In the genomic region with DNA sequence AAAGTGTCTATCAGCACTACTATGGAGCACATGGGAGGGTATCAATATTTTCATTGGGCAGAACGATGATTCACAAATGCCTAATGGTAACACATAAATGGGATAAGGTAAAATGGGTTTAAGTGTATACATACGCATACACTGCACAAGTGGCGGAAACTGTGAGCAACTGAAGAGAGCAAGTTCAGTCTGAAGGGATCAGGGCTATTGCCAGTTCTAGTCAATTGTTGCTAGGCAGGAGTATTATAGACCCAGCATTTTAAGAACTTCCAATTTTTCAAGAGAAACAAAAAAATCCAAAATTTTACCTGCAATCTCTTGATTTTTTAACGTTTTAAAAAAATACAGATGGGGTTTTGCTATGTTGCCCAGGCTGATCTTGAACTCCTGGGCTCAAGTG, we compare ENCODE assay signal across 28 cellular contexts.
"Had no signal": no experiment of that assay in that cellular context is flagged by ENCODE, and none has a peak within 500 bp of the region (broad histone marks: within the 10 kb centered on the region; RNA-seq: fewer than 3 reads in every experiment).

No MANE protein-coding gene starts in this region.

- H3K27ac ChIP-seq: ascending aorta, KMS-11 had no signal

- H3K9me3 Mint-ChIP-seq: activated naive CD4-positive, alpha-beta T cell treated with anti-CD3 and anti-CD28 coated beads, Interleukin-2, amount 10 ng/mL, durations not matched to agents 7 days and 5 days; activated naive CD8-positive, alpha-beta T cell treated with anti-CD3 and anti-CD28 coated beads, Interleukin-2, amount 10 ng/mL, durations not matched to agents 7 days and 5 days; activated T-helper 2 cell treated with anti-CD3 and anti-CD28 coated beads, Interferon-gamma antibody, Interleukin-2, Interleukin-4, amounts not matched to agents 10 μg/mL and 5 μg/mL and 100 μg/mL, durations not matched to agents 14 hours and 24 hours and 36 hours; T-cell had no signal

- H3K4me3 Mint-ChIP-seq: activated CD8-positive, alpha-beta memory T cell treated with anti-CD3 and anti-CD28 coated beads, Interleukin-2, amount 10 ng/mL, durations not matched to agents 7 days and 5 days; activated naive CD4-positive, alpha-beta T cell treated with anti-CD3 and anti-CD28 coated beads, Interleukin-2, amount 10 ng/mL, durations not matched to agents 7 days and 5 days; activated naive CD8-positive, alpha-beta T cell treated with anti-CD3 and anti-CD28 coated beads, Interleukin-2, amount 10 ng/mL, durations not matched to agents 7 days and 5 days; T-cell had no signal

- H3K9ac ChIP-seq: KMS-11 had no signal

- FAIRE-seq: bronchial epithelial cell, TTC549 had no signal

- DNase-seq: activated CD4-positive, alpha-beta T cell treated with anti-CD3 and anti-CD28 coated beads, Interleukin-2, amount 50 U/mL, for 48 hours; activated CD4-positive, CD25-positive, alpha-beta regulatory T cell; activated CD8-positive, alpha-beta memory T cell treated with anti-CD3 and anti-CD28 coated beads, Interleukin-2, amount 10 ng/mL, durations not matched to agents 7 days and 5 days; activated gamma-delta T cell treated with Interleukin-2 at 50 U/mL for 16 hours; activated naive CD4-positive, alpha-beta T cell treated with anti-CD3 and anti-CD28 coated beads, Interleukin-2, amount 10 ng/mL, durations not matched to agents 7 days and 5 days; activated naive CD8-positive, alpha-beta T cell treated with anti-CD3 and anti-CD28 coated beads, Interleukin-2, amount 10 ng/mL, durations not matched to agents 7 days and 5 days; activated T-cell treated with anti-CD3 and anti-CD28 coated beads, Interleukin-2, amount 50 U/mL, for 48 hours; body of pancreas; central memory CD4-positive, alpha-beta T cell; NCI-H1092 treated with DMSO at 0.1 percent for 48 hours; NCI-H1417 treated with DMSO at 0.1 percent for 48 hours; NCI-H1694 treated with DMSO at 0.1 percent for 48 hours; NCI-H2029 treated with DMSO at 0.1 percent for 48 hours; NCI-H345; NCI-H510A; NCI-H526 treated with DMSO at 0.1 percent for 48 hours; NCI-H82; NK-92 treated with Interleukin-12 subunit alpha and Interleukin-12 subunit beta, amount 100 ng/mL, for 24 hours; PC-3; SHP77 treated with DMSO at 0.1 percent for 48 hours; T-cell; T-helper 2 cell; T1000 had no signal

- H3K27me3 ChIP-seq: ascending aorta, body of pancreas had no signal

- H3K4me3 ChIP-seq: ascending aorta, body of pancreas had no signal

- H3K27ac Mint-ChIP-seq: activated CD8-positive, alpha-beta memory T cell treated with anti-CD3 and anti-CD28 coated beads, Interleukin-2, amount 10 ng/mL, durations not matched to agents 7 days and 5 days; activated naive CD4-positive, alpha-beta T cell treated with anti-CD3 and anti-CD28 coated beads, Interleukin-2, amount 10 ng/mL, durations not matched to agents 7 days and 5 days; activated naive CD8-positive, alpha-beta T cell treated with anti-CD3 and anti-CD28 coated beads, Interleukin-2, amount 10 ng/mL, durations not matched to agents 7 days and 5 days; activated T-helper 2 cell treated with anti-CD3 and anti-CD28 coated beads, Interferon-gamma antibody, Interleukin-2, Interleukin-4, amounts not matched to agents 10 μg/mL and 5 μg/mL and 100 μg/mL, durations not matched to agents 14 hours and 24 hours and 36 hours; T-cell had no signal

- ATAC-seq: activated CD8-positive, alpha-beta memory T cell treated with anti-CD3 and anti-CD28 coated beads, Interleukin-2, amount 10 ng/mL, durations not matched to agents 7 days and 5 days; body of pancreas; PC-3; T-cell had no signal

- H3K4me2 ChIP-seq: KMS-11 had no signal

- H3K9me3 ChIP-seq: ascending aorta, body of pancreas had no signal

- H3K27me3 Mint-ChIP-seq: activated CD8-positive, alpha-beta memory T cell treated with anti-CD3 and anti-CD28 coated beads, Interleukin-2, amount 10 ng/mL, durations not matched to agents 7 days and 5 days; activated naive CD4-positive, alpha-beta T cell treated with anti-CD3 and anti-CD28 coated beads, Interleukin-2, amount 10 ng/mL, durations not matched to agents 7 days and 5 days; activated naive CD8-positive, alpha-beta T cell treated with anti-CD3 and anti-CD28 coated beads, Interleukin-2, amount 10 ng/mL, durations not matched to agents 7 days and 5 days; T-cell had no signal
